Comparison of ENCODE assay signal across 13 cellular contexts in genomic region chr4:38818441-38818976, GRCh38. TPM values are rescaled to one million over a fixed set of nuclear protein-coding genes. Genes with fewer than 3 reads are reported as not detected.
DNase-seq lines count a peak whose midpoint lies in the region; ATAC-seq and TF ChIP-seq lines count a peak whose summit lies in the region.
"Had no signal": no experiment of that assay in that cellular context is flagged by ENCODE, and none has a peak within 500 bp of the region (broad histone marks: within the 10 kb centered on the region; RNA-seq: fewer than 3 reads in every experiment).

No MANE protein-coding gene starts in this region.

- peaks cover 17% of the 10 kb centered on the region for H3F3A ChIP-seq in SU-DHL-6 (ENCODE audit: insufficient read depth)

- 0 out of 2 replicates have a peak, but pooled peaks cover 7% of the 10 kb centered on the region for H3K36me3 ChIP-seq in SU-DHL-6 (ENCODE audit: low read length)
- H3K36me3 ChIP-seq: tibial artery had no signal

- H2AFZ ChIP-seq in SU-DHL-6 (ENCODE audit: low read depth, low read length, severe bottlenecking), result no peak overlapping the region

- H4K20me1 ChIP-seq in SU-DHL-6 (ENCODE audit: low read depth, low read length), result no peaks in the 10 kb centered on the region

- no peak overlapping the region for H3K4me3 ChIP-seq in SU-DHL-6 (ENCODE audit: insufficient read depth, low read length, poor library complexity, severe bottlenecking)
- H3K4me3 ChIP-seq: K562, tibial artery had no signal

- POLR2A ChIA-PET in GM10248 (lab: Yijun Ruan, JAX), result interaction anchor here (0.6 to 2.9 kb wide), 2 partner anchors 14 to 57 kb away, joined by 5 to 14 read pairs; partner anchors contain the start of gene TLR1

- no peak for TF ChIP-seq POLR2A in erythroblast (IDR thresholded peaks at IDR 0.05; ENCODE audit: low read length)

- peak overlapping the region; percentile 6 for H3K4me2 ChIP-seq in SU-DHL-6 (ENCODE audit: low read depth, low read length, poor library complexity, severe bottlenecking)

- ATAC-seq in GM19351 (IDR thresholded peaks at IDR 0.05; ENCODE audit: unreplicated experiment) (peak; percentile 58), HG03064 (IDR thresholded peaks at IDR 0.05; ENCODE audit: low read depth, unreplicated experiment) (peak; percentile 49), GM18873 (IDR thresholded peaks at IDR 0.05; ENCODE audit: low FRiP score, unreplicated experiment) (no peak)
- ATAC-seq: K562 had no signal

- H3K27me3 ChIP-seq in SU-DHL-6 (ENCODE audit: low read length), result no peaks in the 10 kb centered on the region
- H3K27me3 ChIP-seq: tibial artery had no signal

- H3K79me2 ChIP-seq in SU-DHL-6 (ENCODE audit: insufficient read depth, low read length), result no peaks in the 10 kb centered on the region

- H3K27ac ChIP-seq in SU-DHL-6 (ENCODE audit: low read depth, low read length), result peak overlapping the region; percentile 35; the same call in 1 of the 2 replicates
- H3K27ac ChIP-seq: C4-2B, tibial artery had no signal

- H3K9ac ChIP-seq in SU-DHL-6 (ENCODE audit: low read length), result no peak overlapping the region

- DNase-seq in GM10248 (ENCODE audit: extremely low spot score) (peak; percentile 55), posterior cingulate gyrus (no peak), SK-N-DZ (ENCODE audit: low spot score) (no peak), erythroblast (lab: John Stamatoyannopoulos, UW) (no peak)
- DNase-seq: NCI-H524, T-helper 2 cell, tibial artery had no signal

- no peaks in the 10 kb centered on the region for H3K9me2 ChIP-seq in SU-DHL-6 (replicated peaks; ENCODE audit: insufficient read depth, low read length)

- CTCF ChIA-PET in GM10248 (lab: Yijun Ruan, JAX), result interaction anchor here (0.8 to 5.2 kb wide), 10 partner anchors 13 to 59 kb away, joined by 3 to 25 read pairs (median 12); partner anchors contain the start of genes TLR1, TLR10 and TLR6

- H3K9me3 ChIP-seq in SU-DHL-6 (ENCODE audit: insufficient read depth, low read length), result peaks cover 12% of the 10 kb centered on the region; the same call in 1 of the 2 replicates

- TF ChIP-seq CTCF in GM10248 (IDR thresholded peaks at IDR 0.05; ENCODE audit: control extremely low read depth, extremely low read depth, low read depth, missing control alignments) (no peak), SU-DHL-6 (IDR thresholded peaks at IDR 0.05; ENCODE audit: insufficient read depth, low read length, poor library complexity, severe bottlenecking) (no peak)

- intact Hi-C loops in posterior cingulate gyrus (cut with DNase I), result no loop called here

RNA-seq across cellular contexts. Expression of gene TLR1, which starts 13.9 kb away (rescaled TPM):
- polyA plus RNA-seq in SK-N-DZ (2014; cell fraction: cytosol; rRNA removed), result 0.09 TPM in 1 of 2 replicates, not detected in the other
- polyA plus RNA-seq in SK-N-DZ (2014; cell fraction: nucleus; rRNA removed), result not detected in 2 replicates

RNA-seq across cellular contexts. Expression of gene TLR10, which starts 35.7 kb away (rescaled TPM):
- not detected in 2 replicates for polyA plus RNA-seq in SK-N-DZ (2014; cell fraction: cytosol; rRNA removed)
- polyA plus RNA-seq in SK-N-DZ (2014; cell fraction: nucleus; rRNA removed), result not detected in 2 replicates

RNA-seq across cellular contexts. Expression of gene TLR6, which starts 38.1 kb away (rescaled TPM):
- not detected in 2 replicates for polyA plus RNA-seq in SK-N-DZ (2014; cell fraction: cytosol; rRNA removed)
- polyA plus RNA-seq in SK-N-DZ (2014; cell fraction: nucleus; rRNA removed), result not detected in 2 replicates

RNA-seq across cellular contexts. Expression of gene FAM114A1, which starts 49.1 kb away (rescaled TPM):
- 5.1 and 10.9 TPM in 2 replicates for polyA plus RNA-seq in SK-N-DZ (2014; cell fraction: cytosol; rRNA removed)
- 6.9 and 13.3 TPM in 2 replicates for polyA plus RNA-seq in SK-N-DZ (2014; cell fraction: nucleus; rRNA removed)
